35 cellular contexts compared by ENCODE assay signal in the genomic region with DNA sequence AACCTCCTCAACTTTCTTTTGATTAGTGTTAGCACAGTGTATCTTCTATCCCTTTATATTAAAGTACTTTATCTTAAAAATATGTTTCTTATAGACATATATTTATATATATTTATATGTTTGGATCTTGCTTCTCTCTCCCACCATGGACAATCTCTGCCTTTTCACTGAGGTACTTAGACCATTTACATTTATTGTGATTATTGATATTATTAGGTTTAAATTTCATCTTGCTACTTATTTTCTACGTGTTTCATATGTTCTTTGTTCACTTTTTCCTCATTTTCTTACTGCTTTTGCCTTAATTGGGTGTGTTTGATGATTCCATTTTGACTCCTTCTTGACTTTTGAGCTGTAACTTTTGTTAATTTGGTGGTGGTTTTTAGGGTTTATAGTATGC.
"Had no signal": no experiment of that assay in that cellular context is flagged by ENCODE, and none has a peak within 500 bp of the region (broad histone marks: within the 10 kb centered on the region; RNA-seq: fewer than 3 reads in every experiment).

No MANE protein-coding gene starts in this region.

- H3K27ac ChIP-seq: breast epithelium, VCaP had no signal

- H3K27ac Mint-ChIP-seq: activated B cell treated with CpG ODN at 0.5 μM for 24 hours; activated CD4-positive, alpha-beta memory T cell treated with anti-CD3 and anti-CD28 coated beads for 36 hours; activated CD4-positive, alpha-beta T cell treated with anti-CD3 and anti-CD28 coated beads, Interleukin-2, amount 10 ng/mL, durations not matched to agents 24 days and 14 days; activated CD8-positive, alpha-beta T cell treated with anti-CD3 and anti-CD28 coated beads for 36 hours; activated naive CD4-positive, alpha-beta T cell treated with anti-CD3 and anti-CD28 coated beads for 36 hours; activated naive CD4-positive, alpha-beta T cell treated with anti-CD3 and anti-CD28 coated beads, Interleukin-2, amount 50 U/mL, for 72 hours; activated naive CD8-positive, alpha-beta T cell treated with anti-CD3 and anti-CD28 coated beads for 36 hours; activated T-cell treated with anti-CD3 and anti-CD28 coated beads, Interleukin-2, amount 50 U/mL, for 72 hours; activated T-helper 1 cell treated with anti-CD3 and anti-CD28 coated beads, Interleukin-12 subunit alpha, Interleukin-12 subunit beta, Interleukin-2, Interleukin-4 antibody, amounts not matched to agents 30 ng/mL and 10 ng/mL and 1 ng/mL, durations not matched to agents 14 hours and 24 hours and 36 hours; activated T-helper 17 cell treated with anti-CD3 and anti-CD28 coated beads, Interleukin-2, amount 50 U/mL, for 72 hours; brain; T-helper 1 cell treated with Interleukin-12 subunit alpha and Interleukin-12 subunit beta and Interleukin-4 antibody, amounts not matched to agents 30 μg/mL and 1 μg/mL, for 36 hours; T-helper 2 cell treated with Interferon-gamma antibody and Interleukin-4, amounts not matched to agents 5 μg/mL and 100 μg/mL, for 36 hours had no signal

- H3K4me1 ChIP-seq: breast epithelium had no signal

- H3K4me3 Mint-ChIP-seq: activated B cell treated with CpG ODN at 0.5 μM for 24 hours; activated CD4-positive, alpha-beta memory T cell treated with anti-CD3 and anti-CD28 coated beads for 36 hours; activated CD4-positive, alpha-beta T cell treated with anti-CD3 and anti-CD28 coated beads, Interleukin-2, amount 10 ng/mL, durations not matched to agents 24 days and 14 days; activated CD8-positive, alpha-beta T cell treated with anti-CD3 and anti-CD28 coated beads for 36 hours; activated naive CD4-positive, alpha-beta T cell treated with anti-CD3 and anti-CD28 coated beads for 36 hours; activated naive CD8-positive, alpha-beta T cell treated with anti-CD3 and anti-CD28 coated beads for 36 hours; activated T-cell treated with anti-CD3 and anti-CD28 coated beads, Interleukin-2, amount 50 U/mL, for 4 hours; activated T-cell treated with anti-CD3 and anti-CD28 coated beads, Interleukin-2, amount 50 U/mL, for 72 hours; activated T-helper 1 cell treated with anti-CD3 and anti-CD28 coated beads, Interleukin-12 subunit alpha, Interleukin-12 subunit beta, Interleukin-2, Interleukin-4 antibody, amounts not matched to agents 30 ng/mL and 10 ng/mL and 1 ng/mL, durations not matched to agents 14 hours and 24 hours and 36 hours; activated T-helper 17 cell treated with anti-CD3 and anti-CD28 coated beads, Interleukin-2, amount 50 U/mL, for 72 hours; brain; T-helper 1 cell treated with Interleukin-12 subunit alpha and Interleukin-12 subunit beta and Interleukin-4 antibody, amounts not matched to agents 30 μg/mL and 1 μg/mL, for 36 hours; T-helper 2 cell treated with Interferon-gamma antibody and Interleukin-4, amounts not matched to agents 5 μg/mL and 100 μg/mL, for 36 hours had no signal

- H3K27me3 ChIP-seq: ascending aorta, breast epithelium had no signal

- H3K27me3 Mint-ChIP-seq: activated B cell treated with CpG ODN at 0.5 μM for 24 hours; activated CD4-positive, alpha-beta memory T cell treated with anti-CD3 and anti-CD28 coated beads for 36 hours; activated CD4-positive, alpha-beta T cell treated with anti-CD3 and anti-CD28 coated beads, Interleukin-2, amount 10 ng/mL, durations not matched to agents 24 days and 14 days; activated CD8-positive, alpha-beta T cell treated with anti-CD3 and anti-CD28 coated beads for 36 hours; activated naive CD8-positive, alpha-beta T cell treated with anti-CD3 and anti-CD28 coated beads for 36 hours; activated T-helper 17 cell treated with anti-CD3 and anti-CD28 coated beads, Interleukin-2, amount 50 U/mL, for 72 hours; brain had no signal

- DNase-seq: activated B cell treated with CpG ODN at 0.5 μM for 24 hours; activated CD4-positive, alpha-beta memory T cell treated with anti-CD3 and anti-CD28 coated beads for 36 hours; activated CD4-positive, alpha-beta T cell treated with anti-CD3 and anti-CD28 coated beads for 4 hours; activated CD4-positive, alpha-beta T cell treated with anti-CD3 and anti-CD28 coated beads, Interleukin-2, amount 10 ng/mL, durations not matched to agents 24 days and 14 days; activated CD4-positive, alpha-beta T cell treated with anti-CD3 and anti-CD28 coated beads, Interleukin-2, amount 50 U/mL, for 1 hour; activated CD4-positive, alpha-beta T cell treated with anti-CD3 and anti-CD28 coated beads, Interleukin-2, amount 50 U/mL, for 4 hours; activated CD4-positive, CD25-positive, alpha-beta regulatory T cell treated with anti-CD3 and anti-CD28 coated beads, Interleukin-2, amount 50 U/mL, for 72 hours; activated CD8-positive, alpha-beta memory T cell treated with anti-CD3 and anti-CD28 coated beads, Interleukin-2, amount 50 U/mL, for 4 hours; activated CD8-positive, alpha-beta T cell treated with anti-CD3 and anti-CD28 coated beads for 36 hours; activated effector memory CD4-positive, alpha-beta T cell treated with anti-CD3 and anti-CD28 coated beads, Interleukin-2, amount 50 U/mL, for 16 hours; activated gamma-delta T cell treated with Interleukin-2 at 50 U/mL for 16 hours; activated naive CD4-positive, alpha-beta T cell; activated naive CD4-positive, alpha-beta T cell treated with anti-CD3 and anti-CD28 coated beads for 36 hours; activated naive CD4-positive, alpha-beta T cell treated with anti-CD3 and anti-CD28 coated beads, Interleukin-2, amount 50 U/mL, for 16 hours; activated naive CD8-positive, alpha-beta T cell treated with anti-CD3 and anti-CD28 coated beads for 36 hours; activated T-cell treated with anti-CD3 and anti-CD28 coated beads for 4 hours; activated T-cell treated with anti-CD3 and anti-CD28 coated beads, Interleukin-2, amount 50 U/mL, for 1 hour; activated T-cell treated with anti-CD3 and anti-CD28 coated beads, Interleukin-2, amount 50 U/mL, for 4 hours; activated T-cell treated with anti-CD3 and anti-CD28 coated beads, Interleukin-2, amount 50 U/mL, for 72 hours; amygdala; anterior cingulate cortex; central memory CD4-positive, alpha-beta T cell; T-helper 1 cell; T-helper 2 cell; T-helper 9 cell had no signal

- FAIRE-seq: TTC549 had no signal

- H3K4me1 Mint-ChIP-seq: activated B cell treated with CpG ODN at 0.5 μM for 24 hours; activated naive CD8-positive, alpha-beta T cell treated with anti-CD3 and anti-CD28 coated beads for 36 hours; activated T-helper 17 cell treated with anti-CD3 and anti-CD28 coated beads, Interleukin-2, amount 50 U/mL, for 72 hours had no signal

- H3K36me3 ChIP-seq: breast epithelium had no signal

- ATAC-seq: activated CD8-positive, alpha-beta T cell treated with anti-CD3 and anti-CD28 coated beads for 36 hours; activated naive CD4-positive, alpha-beta T cell treated with anti-CD3 and anti-CD28 coated beads, Interleukin-2, amount 50 U/mL, for 72 hours; activated T-cell treated with anti-CD3 and anti-CD28 coated beads, Interleukin-2, amount 50 U/mL, for 4 hours; activated T-cell treated with anti-CD3 and anti-CD28 coated beads, Interleukin-2, amount 50 U/mL, for 72 hours; activated T-helper 17 cell treated with anti-CD3 and anti-CD28 coated beads, Interleukin-2, amount 50 U/mL, for 72 hours had no signal

- H3K4me3 ChIP-seq: ascending aorta, breast epithelium had no signal
